In genomic region chr3:109572298-109572697, GRCh38 we compare ENCODE assay signal across 24 cellular contexts.
DNase-seq lines count a peak whose midpoint lies in the region; ATAC-seq, FAIRE-seq and TF ChIP-seq lines count a peak whose summit lies in the region.
"Had no signal": no experiment of that assay in that cellular context is flagged by ENCODE, and none has a peak within 500 bp of the region (broad histone marks: within the 10 kb centered on the region; RNA-seq: fewer than 3 reads in every experiment).

No MANE protein-coding gene starts in this region.

- POLR2A ChIA-PET in HepG2 (lab: Yijun Ruan, JAX), result no interaction called here

- H3K36me3 ChIP-seq in HepG2 (replicated peaks in 1 of 2; ENCODE audit: control insufficient read depth in 1 of 2, insufficient read depth in 2 of 2, low read length in 2 of 2), result no peaks in the 10 kb centered on the region
- H3K36me3 ChIP-seq in right lobe of liver, result no peaks in the 10 kb centered on the region
- H3K36me3 ChIP-seq in SU-DHL-6 (ENCODE audit: low read length), result peaks cover 4% of the 10 kb centered on the region; the same call in 1 of the 2 replicates
- H3K36me3 ChIP-seq in colonic mucosa, result no peaks in the 10 kb centered on the region
- H3K36me3 ChIP-seq: BE2C, BLaER1 had no signal

- no peaks in the 10 kb centered on the region; the same call in 1 of the 2 replicates for H3K9me3 ChIP-seq in HepG2 (ENCODE audit: low read length)
- no peaks in the 10 kb centered on the region for H3K9me3 ChIP-seq in right lobe of liver
- H3K9me3 ChIP-seq in SU-DHL-6 (ENCODE audit: insufficient read depth, low read length), result no peaks in the 10 kb centered on the region
- H3K9me3 ChIP-seq in colonic mucosa, result no peaks in the 10 kb centered on the region
- H3K9me3 ChIP-seq: BE2C, BLaER1 had no signal

- no peaks in the 10 kb centered on the region for H3K27me3 ChIP-seq in HepG2 (ENCODE audit: control insufficient read depth in 1 of 2, insufficient read depth in 2 of 2, low read length in 2 of 2)
- H3K27me3 ChIP-seq in right lobe of liver, result no peaks in the 10 kb centered on the region
- H3K27me3 ChIP-seq in SU-DHL-6 (ENCODE audit: low read length), result no peaks in the 10 kb centered on the region
- no peaks in the 10 kb centered on the region for H3K27me3 ChIP-seq in colonic mucosa
- H3K27me3 ChIP-seq: BE2C, BLaER1 had no signal

- H3F3A ChIP-seq in SU-DHL-6 (ENCODE audit: insufficient read depth), result no peaks in the 10 kb centered on the region

- H3K27ac ChIP-seq in HepG2 (ENCODE audit: extremely low read length, insufficient read depth, low read length) (no peak overlapping the region), right lobe of liver (no peak overlapping the region), SU-DHL-6 (ENCODE audit: low read depth, low read length) (peak overlapping the region; percentile 30; the same call in 1 of the 2 replicates), colonic mucosa (no peak overlapping the region)
- H3K27ac ChIP-seq: 22Rv1, BLaER1 had no signal

- BruUV-seq in HepG2 (replicated peaks; lab: Mats Ljungman, UMichigan), result no TSS peak

- H3K9me2 ChIP-seq in SU-DHL-6 (replicated peaks; ENCODE audit: insufficient read depth, low read length), result no peaks in the 10 kb centered on the region

- no peak for FAIRE-seq in HepG2 (lab: Jason Lieb, UNC)
- FAIRE-seq: GM12878, GM12892, GM18507 had no signal

- TF ChIP-seq POLR2A in HepG2 (IDR thresholded peaks at IDR 0.05; ENCODE audit: insufficient read depth in 1 of 2, low read depth in 2 of 2, low read length in 2 of 2) (no peak), right lobe of liver (IDR thresholded peaks at IDR 0.05) (no peak), erythroblast (IDR thresholded peaks at IDR 0.05; ENCODE audit: low read length) (no peak)

- 46% methylated on average over 1 of the region's 1 CpG for WGBS in HepG2 (ENCODE audit: low lambda C conversion rate)
- 73% methylated on average over 1 of the region's 1 CpG for WGBS in right lobe of liver (ENCODE audit: insufficient coverage, low coverage, low lambda C conversion rate, missing lambda C conversion rate)

- no peak overlapping the region for H3K4me2 ChIP-seq in HepG2 (ENCODE audit: low read depth, low read length)
- peak overlapping the region; percentile 72 for H3K4me2 ChIP-seq in SU-DHL-6 (ENCODE audit: low read depth, low read length, poor library complexity, severe bottlenecking)
- H3K4me2 ChIP-seq: BLaER1 had no signal

- H3K4me3 ChIP-seq in HepG2 (replicated peaks in 1 of 3; ENCODE audit: insufficient read depth in 1 of 3, low read depth in 2 of 3, low read length in 3 of 3), result no peak overlapping the region
- no peak overlapping the region for H3K4me3 ChIP-seq in right lobe of liver
- no peak overlapping the region for H3K4me3 ChIP-seq in SU-DHL-6 (ENCODE audit: insufficient read depth, low read length, poor library complexity, severe bottlenecking)
- H3K4me3 ChIP-seq in colonic mucosa, result no peak overlapping the region
- H3K4me3 ChIP-seq: BLaER1, GM12878 had no signal

- ATAC-seq in HepG2 (no peak), right lobe of liver (no peak)
- ATAC-seq: GM12878 had no signal

- H3K4me1 ChIP-seq in HepG2 (ENCODE audit: insufficient read depth, low read length) (no peaks in the 10 kb centered on the region), right lobe of liver (no peaks in the 10 kb centered on the region), colonic mucosa (no peaks in the 10 kb centered on the region)
- H3K4me1 ChIP-seq: BE2C had no signal

- H3K9ac ChIP-seq in HepG2 (ENCODE audit: insufficient read depth, low read depth, low read length) (no peak overlapping the region), SU-DHL-6 (ENCODE audit: low read length) (no peak overlapping the region), colonic mucosa (ENCODE audit: low read depth in 2 of 2, low read length in 2 of 2) (no peak overlapping the region)
- H3K9ac ChIP-seq: BLaER1 had no signal

- no peak overlapping the region for H2AFZ ChIP-seq in HepG2 (ENCODE audit: low read length)
- no peak overlapping the region for H2AFZ ChIP-seq in SU-DHL-6 (ENCODE audit: low read depth, low read length, severe bottlenecking)

- no peaks in the 10 kb centered on the region for H3K79me2 ChIP-seq in HepG2 (ENCODE audit: insufficient read depth, low read length)
- peaks cover 78% of the 10 kb centered on the region for H3K79me2 ChIP-seq in SU-DHL-6 (ENCODE audit: insufficient read depth, low read length)

- H4K20me1 ChIP-seq in HepG2 (ENCODE audit: insufficient read depth, low read length) (no peaks in the 10 kb centered on the region), SU-DHL-6 (ENCODE audit: low read depth, low read length) (no peaks in the 10 kb centered on the region)
- H4K20me1 ChIP-seq: BLaER1 had no signal

- intact Hi-C loops in HepG2 (cut with micrococcal nuclease; ENCODE audit: unreplicated experiment) (no loop called here), right lobe of liver (cut with DNase I) (no loop called here), colonic mucosa (cut with DNase I) (no loop called here)

- TF ChIP-seq CTCF in HepG2 (CRISPR knock-in tag; IDR thresholded peaks at IDR 0.05), result no peak
- TF ChIP-seq CTCF in right lobe of liver (IDR thresholded peaks at IDR 0.05), result no peak
- TF ChIP-seq CTCF in SU-DHL-6 (IDR thresholded peaks at IDR 0.05; ENCODE audit: insufficient read depth, low read length, poor library complexity, severe bottlenecking), result no peak
- TF ChIP-seq CTCF in colonic mucosa (IDR thresholded peaks at IDR 0.05), result no peak

- CTCF ChIA-PET in HepG2 (lab: Yijun Ruan, JAX; ENCODE audit: low intra/inter-chr PET ratio, low total read pairs), result no interaction called here

- in situ Hi-C loops in HepG2 (cut with HindIII; ENCODE audit: extremely low pct_ligation_motif_present, low pct_unique_long_range_greater_than_20kb), result no loop called here

- TF ChIP-seq EP300 in HepG2 (IDR thresholded peaks at IDR 0.05; ENCODE audit: low read depth in 2 of 2, low read length in 2 of 2) (no peak), HepG2 (CRISPR knock-in tag; IDR thresholded peaks at IDR 0.05; ENCODE audit: borderline replicate concordance) (no peak)

- DNase-seq in HepG2 (ENCODE audit: low spot score) (no peak), right lobe of liver (no peak), colonic mucosa (no peak), erythroblast (lab: John Stamatoyannopoulos, UW) (no peak)
- DNase-seq: ACHN; BE2C; C1 segment of cervical spinal cord; CD4-positive, alpha-beta memory T cell; CD4-positive, CD25-positive, alpha-beta regulatory T cell; CD8-positive, alpha-beta memory T cell; COR-L47; DMS 273 treated with DMSO at 0.1 percent for 48 hours; DMS153; DMS53; DMS79; DND-41; EL; GDM1 had no signal

- no peak for TF ChIP-seq RAD21 in HepG2 (CRISPR knock-in tag; IDR thresholded peaks at IDR 0.05)

TF ChIP-seq in HepG2, 621 proteins besides CTCF, POLR2A, EP300 and RAD21:
- TF ChIP-seq TMF1 (CRISPR knock-in tag; IDR thresholded peaks at IDR 0.05; ENCODE audit: low read depth), result no peak
- TF ChIP-seq MAFF (IDR thresholded peaks at IDR 0.05; ENCODE audit: low read depth, low read length), result peak; percentile 92
- TF ChIP-seq KDM5A (IDR thresholded peaks at IDR 0.05; ENCODE audit: borderline replicate concordance, low read length), result no peak
- TF ChIP-seq MAFK (conservative IDR thresholded peaks at IDR 0.05 in 1 of 2, IDR thresholded peaks at IDR 0.05 in 1 of 2; ENCODE audit: low read length in 2 of 2), result peak; percentile 84 to 93
